2 cellular contexts compared by ENCODE assay signal in the genomic region with DNA sequence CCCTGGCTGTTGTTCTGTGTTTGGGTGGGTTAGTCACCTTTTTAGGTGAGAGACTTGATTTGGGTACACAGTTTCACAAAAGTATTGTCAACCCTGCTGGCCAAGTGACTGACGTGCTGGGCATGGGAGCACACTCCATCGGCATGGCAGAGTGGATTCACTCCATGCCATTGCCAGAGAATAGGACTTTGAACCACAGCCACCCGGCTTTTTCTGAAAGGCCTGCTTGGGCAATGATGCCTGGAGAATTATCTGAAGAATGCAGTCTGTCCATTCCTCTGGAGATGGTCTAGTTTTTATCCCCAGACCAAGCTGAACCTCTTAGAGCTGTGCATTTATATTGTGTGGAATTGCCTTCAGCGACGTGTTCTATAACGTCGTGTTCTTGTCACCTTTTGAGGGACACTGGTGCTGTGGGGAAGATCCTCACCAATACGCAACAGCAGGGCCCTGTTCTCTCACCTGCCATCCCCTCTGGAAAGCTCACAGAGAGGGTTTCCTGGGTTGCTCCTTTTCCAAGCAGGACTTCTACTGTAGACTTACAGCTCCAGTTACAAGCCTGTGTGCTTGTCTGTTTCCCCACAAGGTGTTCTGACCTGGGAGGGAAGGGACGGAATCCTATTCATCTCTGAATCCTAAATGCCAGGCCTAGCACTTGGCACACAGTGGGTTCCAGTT.
TF ChIP-seq lines count a peak whose summit lies in the region.

No MANE protein-coding gene starts in this region.

TF ChIP-seq in SK-N-SH, 30 proteins besides CTCF, POLR2A, EP300 and RAD21 (continued from another document):
- TF ChIP-seq, protein P1, sequence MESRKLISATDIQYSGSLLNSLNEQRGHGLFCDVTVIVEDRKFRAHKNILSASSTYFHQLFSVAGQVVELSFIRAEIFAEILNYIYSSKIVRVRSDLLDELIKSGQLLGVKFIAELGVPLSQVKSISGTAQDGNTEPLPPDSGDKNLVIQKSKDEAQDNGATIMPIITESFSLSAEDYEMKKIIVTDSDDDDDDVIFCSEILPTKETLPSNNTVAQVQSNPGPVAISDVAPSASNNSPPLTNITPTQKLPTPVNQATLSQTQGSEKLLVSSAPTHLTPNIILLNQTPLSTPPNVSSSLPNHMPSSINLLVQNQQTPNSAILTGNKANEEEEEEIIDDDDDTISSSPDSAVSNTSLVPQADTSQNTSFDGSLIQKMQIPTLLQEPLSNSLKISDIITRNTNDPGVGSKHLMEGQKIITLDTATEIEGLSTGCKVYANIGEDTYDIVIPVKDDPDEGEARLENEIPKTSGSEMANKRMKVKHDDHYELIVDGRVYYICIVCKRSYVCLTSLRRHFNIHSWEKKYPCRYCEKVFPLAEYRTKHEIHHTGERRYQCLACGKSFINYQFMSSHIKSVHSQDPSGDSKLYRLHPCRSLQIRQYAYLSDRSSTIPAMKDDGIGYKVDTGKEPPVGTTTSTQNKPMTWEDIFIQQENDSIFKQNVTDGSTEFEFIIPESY (IDR thresholded peaks at IDR 0.05; ENCODE audit: borderline replicate concordance, low read depth), result no peak
- TF ChIP-seq RXRA (IDR thresholded peaks at IDR 0.05; ENCODE audit: borderline replicate concordance, low read depth) (no peak), TEAD4 (IDR thresholded peaks at IDR 0.05; ENCODE audit: borderline replicate concordance, insufficient read depth) (no peak), GATA2 (CRISPR knock-in tag; IDR thresholded peaks at IDR 0.05) (no peak), RCOR1 (IDR thresholded peaks at IDR 0.05; ENCODE audit: low read length) (no peak), ELF1 (IDR thresholded peaks at IDR 0.05) (no peak), TCF12 (IDR thresholded peaks at IDR 0.05) (no peak), RFX5 (IDR thresholded peaks at IDR 0.05; ENCODE audit: low read length) (no peak), FOXM1 (IDR thresholded peaks at IDR 0.05; ENCODE audit: low read depth) (no peak), SMC3 (IDR thresholded peaks at IDR 0.05; ENCODE audit: low read depth, low read length) (no peak)
- TF ChIP-seq, protein P2, sequence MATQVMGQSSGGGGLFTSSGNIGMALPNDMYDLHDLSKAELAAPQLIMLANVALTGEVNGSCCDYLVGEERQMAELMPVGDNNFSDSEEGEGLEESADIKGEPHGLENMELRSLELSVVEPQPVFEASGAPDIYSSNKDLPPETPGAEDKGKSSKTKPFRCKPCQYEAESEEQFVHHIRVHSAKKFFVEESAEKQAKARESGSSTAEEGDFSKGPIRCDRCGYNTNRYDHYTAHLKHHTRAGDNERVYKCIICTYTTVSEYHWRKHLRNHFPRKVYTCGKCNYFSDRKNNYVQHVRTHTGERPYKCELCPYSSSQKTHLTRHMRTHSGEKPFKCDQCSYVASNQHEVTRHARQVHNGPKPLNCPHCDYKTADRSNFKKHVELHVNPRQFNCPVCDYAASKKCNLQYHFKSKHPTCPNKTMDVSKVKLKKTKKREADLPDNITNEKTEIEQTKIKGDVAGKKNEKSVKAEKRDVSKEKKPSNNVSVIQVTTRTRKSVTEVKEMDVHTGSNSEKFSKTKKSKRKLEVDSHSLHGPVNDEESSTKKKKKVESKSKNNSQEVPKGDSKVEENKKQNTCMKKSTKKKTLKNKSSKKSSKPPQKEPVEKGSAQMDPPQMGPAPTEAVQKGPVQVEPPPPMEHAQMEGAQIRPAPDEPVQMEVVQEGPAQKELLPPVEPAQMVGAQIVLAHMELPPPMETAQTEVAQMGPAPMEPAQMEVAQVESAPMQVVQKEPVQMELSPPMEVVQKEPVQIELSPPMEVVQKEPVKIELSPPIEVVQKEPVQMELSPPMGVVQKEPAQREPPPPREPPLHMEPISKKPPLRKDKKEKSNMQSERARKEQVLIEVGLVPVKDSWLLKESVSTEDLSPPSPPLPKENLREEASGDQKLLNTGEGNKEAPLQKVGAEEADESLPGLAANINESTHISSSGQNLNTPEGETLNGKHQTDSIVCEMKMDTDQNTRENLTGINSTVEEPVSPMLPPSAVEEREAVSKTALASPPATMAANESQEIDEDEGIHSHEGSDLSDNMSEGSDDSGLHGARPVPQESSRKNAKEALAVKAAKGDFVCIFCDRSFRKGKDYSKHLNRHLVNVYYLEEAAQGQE (IDR thresholded peaks at IDR 0.05; ENCODE audit: low read depth, low read length), result no peak
- TF ChIP-seq, protein P3, sequence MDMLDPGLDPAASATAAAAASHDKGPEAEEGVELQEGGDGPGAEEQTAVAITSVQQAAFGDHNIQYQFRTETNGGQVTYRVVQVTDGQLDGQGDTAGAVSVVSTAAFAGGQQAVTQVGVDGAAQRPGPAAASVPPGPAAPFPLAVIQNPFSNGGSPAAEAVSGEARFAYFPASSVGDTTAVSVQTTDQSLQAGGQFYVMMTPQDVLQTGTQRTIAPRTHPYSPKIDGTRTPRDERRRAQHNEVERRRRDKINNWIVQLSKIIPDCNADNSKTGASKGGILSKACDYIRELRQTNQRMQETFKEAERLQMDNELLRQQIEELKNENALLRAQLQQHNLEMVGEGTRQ (IDR thresholded peaks at IDR 0.05; ENCODE audit: borderline replicate concordance, low read depth, low read length), result no peak
- TF ChIP-seq, protein P4, sequence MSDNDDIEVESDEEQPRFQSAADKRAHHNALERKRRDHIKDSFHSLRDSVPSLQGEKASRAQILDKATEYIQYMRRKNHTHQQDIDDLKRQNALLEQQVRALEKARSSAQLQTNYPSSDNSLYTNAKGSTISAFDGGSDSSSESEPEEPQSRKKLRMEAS (IDR thresholded peaks at IDR 0.05; ENCODE audit: low read depth), result no peak
TF ChIP-seq in SK-N-SH: peak in this region for 0.

TF ChIP-seq in SK-N-SH treated with all-trans-retinoic acid at 6 μM for 48 hours, 23 proteins besides CTCF, POLR2A, EP300 and RAD21 (continued from another document):
- TF ChIP-seq, protein P5, sequence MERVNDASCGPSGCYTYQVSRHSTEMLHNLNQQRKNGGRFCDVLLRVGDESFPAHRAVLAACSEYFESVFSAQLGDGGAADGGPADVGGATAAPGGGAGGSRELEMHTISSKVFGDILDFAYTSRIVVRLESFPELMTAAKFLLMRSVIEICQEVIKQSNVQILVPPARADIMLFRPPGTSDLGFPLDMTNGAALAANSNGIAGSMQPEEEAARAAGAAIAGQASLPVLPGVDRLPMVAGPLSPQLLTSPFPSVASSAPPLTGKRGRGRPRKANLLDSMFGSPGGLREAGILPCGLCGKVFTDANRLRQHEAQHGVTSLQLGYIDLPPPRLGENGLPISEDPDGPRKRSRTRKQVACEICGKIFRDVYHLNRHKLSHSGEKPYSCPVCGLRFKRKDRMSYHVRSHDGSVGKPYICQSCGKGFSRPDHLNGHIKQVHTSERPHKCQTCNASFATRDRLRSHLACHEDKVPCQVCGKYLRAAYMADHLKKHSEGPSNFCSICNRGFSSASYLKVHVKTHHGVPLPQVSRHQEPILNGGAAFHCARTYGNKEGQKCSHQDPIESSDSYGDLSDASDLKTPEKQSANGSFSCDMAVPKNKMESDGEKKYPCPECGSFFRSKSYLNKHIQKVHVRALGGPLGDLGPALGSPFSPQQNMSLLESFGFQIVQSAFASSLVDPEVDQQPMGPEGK (CRISPR knock-in tag; IDR thresholded peaks at IDR 0.05; ENCODE audit: borderline replicate concordance), result no peak
- TF ChIP-seq ZFP30 (CRISPR knock-in tag; IDR thresholded peaks at IDR 0.05) (no peak), PPARA (CRISPR knock-in tag; IDR thresholded peaks at IDR 0.05; ENCODE audit: borderline replicate concordance) (no peak), TOX (CRISPR knock-in tag; IDR thresholded peaks at IDR 0.05; ENCODE audit: borderline replicate concordance) (no peak), ZNF70 (CRISPR knock-in tag; IDR thresholded peaks at IDR 0.05) (no peak), RARB (CRISPR knock-in tag; IDR thresholded peaks at IDR 0.05) (no peak)
- TF ChIP-seq, protein P6, sequence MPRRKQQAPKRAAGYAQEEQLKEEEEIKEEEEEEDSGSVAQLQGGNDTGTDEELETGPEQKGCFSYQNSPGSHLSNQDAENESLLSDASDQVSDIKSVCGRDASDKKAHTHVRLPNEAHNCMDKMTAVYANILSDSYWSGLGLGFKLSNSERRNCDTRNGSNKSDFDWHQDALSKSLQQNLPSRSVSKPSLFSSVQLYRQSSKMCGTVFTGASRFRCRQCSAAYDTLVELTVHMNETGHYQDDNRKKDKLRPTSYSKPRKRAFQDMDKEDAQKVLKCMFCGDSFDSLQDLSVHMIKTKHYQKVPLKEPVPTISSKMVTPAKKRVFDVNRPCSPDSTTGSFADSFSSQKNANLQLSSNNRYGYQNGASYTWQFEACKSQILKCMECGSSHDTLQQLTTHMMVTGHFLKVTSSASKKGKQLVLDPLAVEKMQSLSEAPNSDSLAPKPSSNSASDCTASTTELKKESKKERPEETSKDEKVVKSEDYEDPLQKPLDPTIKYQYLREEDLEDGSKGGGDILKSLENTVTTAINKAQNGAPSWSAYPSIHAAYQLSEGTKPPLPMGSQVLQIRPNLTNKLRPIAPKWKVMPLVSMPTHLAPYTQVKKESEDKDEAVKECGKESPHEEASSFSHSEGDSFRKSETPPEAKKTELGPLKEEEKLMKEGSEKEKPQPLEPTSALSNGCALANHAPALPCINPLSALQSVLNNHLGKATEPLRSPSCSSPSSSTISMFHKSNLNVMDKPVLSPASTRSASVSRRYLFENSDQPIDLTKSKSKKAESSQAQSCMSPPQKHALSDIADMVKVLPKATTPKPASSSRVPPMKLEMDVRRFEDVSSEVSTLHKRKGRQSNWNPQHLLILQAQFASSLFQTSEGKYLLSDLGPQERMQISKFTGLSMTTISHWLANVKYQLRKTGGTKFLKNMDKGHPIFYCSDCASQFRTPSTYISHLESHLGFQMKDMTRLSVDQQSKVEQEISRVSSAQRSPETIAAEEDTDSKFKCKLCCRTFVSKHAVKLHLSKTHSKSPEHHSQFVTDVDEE (CRISPR knock-in tag; IDR thresholded peaks at IDR 0.05), result no peak
- TF ChIP-seq, protein P7, sequence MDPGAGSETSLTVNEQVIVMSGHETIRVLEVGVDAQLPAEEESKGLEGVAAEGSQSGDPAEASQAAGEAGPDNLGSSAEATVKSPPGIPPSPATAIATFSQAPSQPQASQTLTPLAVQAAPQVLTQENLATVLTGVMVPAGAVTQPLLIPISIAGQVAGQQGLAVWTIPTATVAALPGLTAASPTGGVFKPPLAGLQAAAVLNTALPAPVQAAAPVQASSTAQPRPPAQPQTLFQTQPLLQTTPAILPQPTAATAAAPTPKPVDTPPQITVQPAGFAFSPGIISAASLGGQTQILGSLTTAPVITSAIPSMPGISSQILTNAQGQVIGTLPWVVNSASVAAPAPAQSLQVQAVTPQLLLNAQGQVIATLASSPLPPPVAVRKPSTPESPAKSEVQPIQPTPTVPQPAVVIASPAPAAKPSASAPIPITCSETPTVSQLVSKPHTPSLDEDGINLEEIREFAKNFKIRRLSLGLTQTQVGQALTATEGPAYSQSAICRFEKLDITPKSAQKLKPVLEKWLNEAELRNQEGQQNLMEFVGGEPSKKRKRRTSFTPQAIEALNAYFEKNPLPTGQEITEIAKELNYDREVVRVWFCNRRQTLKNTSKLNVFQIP (CRISPR knock-in tag; IDR thresholded peaks at IDR 0.05; ENCODE audit: borderline replicate concordance, low read depth), result no peak
